Comparison of ENCODE assay signal across 33 cellular contexts in the genomic region with DNA sequence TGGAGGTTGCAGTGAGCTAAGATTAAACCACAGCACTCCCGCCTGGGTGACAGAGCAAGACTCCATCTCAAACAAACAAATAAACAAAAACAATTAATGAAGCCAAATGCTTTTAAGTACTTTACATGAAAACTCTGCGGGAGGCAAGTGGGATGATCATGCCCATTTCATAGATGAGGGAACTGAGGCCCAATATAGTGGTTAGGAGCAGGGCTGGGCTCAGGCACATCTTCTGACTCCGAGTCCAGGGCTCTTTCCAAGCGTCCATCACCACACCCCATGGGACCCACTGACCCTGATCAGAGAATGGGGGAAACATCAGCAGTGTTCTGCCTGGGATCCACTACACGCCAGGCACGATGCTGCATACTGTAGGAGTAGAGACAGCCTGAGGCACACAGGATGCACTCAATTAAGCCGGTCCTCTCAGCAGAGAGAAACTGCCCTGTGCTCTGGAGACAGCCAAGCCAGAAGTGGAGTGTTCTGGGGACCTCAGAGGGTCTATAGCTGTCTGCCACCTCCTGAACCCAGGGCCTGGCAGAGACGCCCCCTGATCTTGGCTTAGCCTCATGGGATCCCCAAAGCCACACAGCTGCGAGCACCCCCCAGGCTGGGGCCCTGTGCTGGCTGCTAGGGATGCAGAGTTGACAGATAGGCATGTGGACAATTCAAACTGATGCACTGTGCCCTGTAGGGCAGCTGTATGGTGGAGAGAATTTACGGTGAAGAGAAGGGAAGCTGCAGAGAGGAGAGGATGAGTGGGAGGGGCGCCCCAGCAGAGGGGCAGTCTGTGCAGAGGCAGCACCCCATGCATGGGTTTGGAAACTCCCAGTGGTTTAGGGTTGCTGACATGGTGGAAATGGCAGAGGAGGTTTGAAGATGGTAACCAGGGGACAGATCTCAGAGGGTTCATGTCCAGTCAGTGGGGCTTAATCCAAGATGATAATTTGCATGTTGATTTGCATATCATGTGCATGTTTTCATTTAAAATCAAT. TPM values are rescaled to one million over a fixed set of nuclear protein-coding genes. Genes with fewer than 3 reads are reported as not detected.
DNase-seq lines count a peak whose midpoint lies in the region; ATAC-seq and TF ChIP-seq lines count a peak whose summit lies in the region.
"Had no signal": no experiment of that assay in that cellular context is flagged by ENCODE, and none has a peak within 500 bp of the region (broad histone marks: within the 10 kb centered on the region; RNA-seq: fewer than 3 reads in every experiment).

No MANE protein-coding gene starts in this region.

- H3K79me2 ChIP-seq in MM.1S (ENCODE audit: low read length), result no peaks in the 10 kb centered on the region

- H3K9me3 ChIP-seq in MM.1S (replicated peaks; ENCODE audit: insufficient read depth, low read length) (no peaks in the 10 kb centered on the region), adrenal gland (replicated peaks in 1 of 3) (no peaks in the 10 kb centered on the region)
- H3K9me3 ChIP-seq: BLaER1 treated with 17β-estradiol and CSF1 and Interleukin-3, amounts not matched to agents 10 nM and 100 nM; breast epithelium; Caco-2; HAP-1; heart right ventricle; SK-N-SH; transverse colon had no signal

- WGBS in adrenal gland, 4 donors, result 79 to 85% (median 82%) methylated on average over 9 to 11 of the region's 11 CpGs

- peak; percentile 12 for DNase-seq in activated naive CD4-positive, alpha-beta T cell treated with Interleukin-2 at 50 U/mL for 16 hours
- DNase-seq in activated naive CD4-positive, alpha-beta T cell treated with anti-CD3 and anti-CD28 coated beads, Interleukin-2, amount 50 U/mL, for 72 hours (ENCODE audit: low spot score in 2 of 2), result no peak
- peak; percentile 37 for DNase-seq in MM.1S
- no peak for DNase-seq in activated T-helper 2 cell treated with anti-CD3 and anti-CD28 coated beads, Interferon-gamma antibody, Interleukin-2, Interleukin-4, amounts not matched to agents 10 μg/mL and 5 μg/mL and 100 μg/mL, durations not matched to agents 14 hours and 24 hours and 36 hours (ENCODE audit: low spot score)
- no peak for DNase-seq in stimulated activated effector memory CD8-positive, alpha-beta T cell treated with anti-CD3 and anti-CD28 coated beads, Interleukin-12 subunit alpha, Interleukin-12 subunit beta, amount 100 ng/mL, for 72 hours (ENCODE audit: low spot score in 2 of 2)
- DNase-seq in NCI-H82 treated with DMSO at 0.1 percent for 48 hours (lab: John Stamatoyannopoulos, UW; ENCODE audit: unreplicated experiment), result no peak
- DNase-seq in Calu3, result no peak
- no peak for DNase-seq in adrenal gland
- DNase-seq: amygdala; Caco-2; DMS79 treated with DMSO at 0.1 percent for 48 hours; effector memory CD8-positive, alpha-beta T cell; foreskin fibroblast; heart right ventricle; NCI-H1048; NCI-H187; NCI-H2171 treated with DMSO at 0.1 percent for 48 hours; NCI-H524 treated with DMSO at 0.1 percent for 48 hours; SK-N-SH; stimulated activated CD4-positive, alpha-beta T cell treated with anti-CD3 and anti-CD28 coated beads, Interleukin-4, amount 100 ng/mL, for 1 hour; transverse colon; WERI-Rb-1 had no signal

- H3K4me1 ChIP-seq in MM.1S (ENCODE audit: low read length) (peaks cover 13% of the 10 kb centered on the region), adrenal gland (replicated peaks in 1 of 2) (no peaks in the 10 kb centered on the region)
- H3K4me1 ChIP-seq: breast epithelium, HAP-1, transverse colon had no signal

- peak overlapping the region in 1 of 2 donors; percentile 11 for H3K27ac Mint-ChIP-seq in activated naive CD4-positive, alpha-beta T cell treated with anti-CD3 and anti-CD28 coated beads, Interleukin-2, amount 50 U/mL, for 72 hours
- peak overlapping the region; percentile 74 for H3K27ac Mint-ChIP-seq in activated T-helper 2 cell treated with anti-CD3 and anti-CD28 coated beads, Interferon-gamma antibody, Interleukin-2, Interleukin-4, amounts not matched to agents 10 μg/mL and 5 μg/mL and 100 μg/mL, durations not matched to agents 14 hours and 24 hours and 36 hours
- H3K27ac Mint-ChIP-seq in stimulated activated effector memory CD8-positive, alpha-beta T cell treated with anti-CD3 and anti-CD28 coated beads, Interleukin-12 subunit alpha, Interleukin-12 subunit beta, amount 100 ng/mL, for 72 hours, result no peak overlapping the region
- H3K27ac Mint-ChIP-seq in Calu3 (ENCODE audit: unreplicated experiment), result no peak overlapping the region

- CTCF ChIA-PET in Calu3 (lab: Charles Lee), result interaction anchor here (0.5 to 1.4 kb wide), 2 partner anchors 30 to 33 kb away, joined by 3 to 5 read pairs; no protein-coding TSS in a partner anchor

- H3K9ac ChIP-seq in MM.1S (ENCODE audit: low read length), result no peak overlapping the region
- H3K9ac ChIP-seq: BLaER1 treated with 17β-estradiol and CSF1 and Interleukin-3, amounts not matched to agents 10 nM and 100 nM; SK-N-SH had no signal

- intact Hi-C loops in activated T-helper 2 cell treated with anti-CD3 and anti-CD28 coated beads, Interferon-gamma antibody, Interleukin-2, Interleukin-4, amounts not matched to agents 10 μg/mL and 5 μg/mL and 100 μg/mL, durations not matched to agents 14 hours and 24 hours and 36 hours (cut with micrococcal nuclease), result no loop called here
- intact Hi-C loops in Calu3 (cut with micrococcal nuclease; ENCODE audit: unreplicated experiment) (no loop called here), adrenal gland (cut with DNase I) (no loop called here)

- H3K36me3 ChIP-seq in MM.1S (replicated peaks; ENCODE audit: insufficient read depth, low read length) (no peaks in the 10 kb centered on the region), adrenal gland (replicated peaks in 1 of 2) (no peaks in the 10 kb centered on the region)
- H3K36me3 ChIP-seq: BLaER1 treated with 17β-estradiol and CSF1 and Interleukin-3, amounts not matched to agents 10 nM and 100 nM; breast epithelium; HAP-1; heart right ventricle; transverse colon; WERI-Rb-1 had no signal

- no peaks in the 10 kb centered on the region for H3F3A ChIP-seq in MM.1S (ENCODE audit: insufficient read depth, low read length)

- peaks cover 33% of the 10 kb centered on the region for H3K4me1 Mint-ChIP-seq in activated T-helper 2 cell treated with anti-CD3 and anti-CD28 coated beads, Interferon-gamma antibody, Interleukin-2, Interleukin-4, amounts not matched to agents 10 μg/mL and 5 μg/mL and 100 μg/mL, durations not matched to agents 14 hours and 24 hours and 36 hours (ENCODE audit: low read depth)
- peaks cover 38% of the 10 kb centered on the region for H3K4me1 Mint-ChIP-seq in stimulated activated effector memory CD8-positive, alpha-beta T cell treated with anti-CD3 and anti-CD28 coated beads, Interleukin-12 subunit alpha, Interleukin-12 subunit beta, amount 100 ng/mL, for 72 hours
- H3K4me1 Mint-ChIP-seq in Calu3 (ENCODE audit: low read depth, unreplicated experiment), result peaks cover under 1% of the 10 kb centered on the region

- no peak overlapping the region for H3K4me3 Mint-ChIP-seq in activated T-helper 2 cell treated with anti-CD3 and anti-CD28 coated beads, Interferon-gamma antibody, Interleukin-2, Interleukin-4, amounts not matched to agents 10 μg/mL and 5 μg/mL and 100 μg/mL, durations not matched to agents 14 hours and 24 hours and 36 hours (ENCODE audit: low read depth)
- no peak overlapping the region for H3K4me3 Mint-ChIP-seq in stimulated activated effector memory CD8-positive, alpha-beta T cell treated with anti-CD3 and anti-CD28 coated beads, Interleukin-12 subunit alpha, Interleukin-12 subunit beta, amount 100 ng/mL, for 72 hours
- no peak overlapping the region for H3K4me3 Mint-ChIP-seq in Calu3 (ENCODE audit: low read depth, unreplicated experiment)
- H3K4me3 Mint-ChIP-seq: effector memory CD8-positive, alpha-beta T cell had no signal

- no peaks in the 10 kb centered on the region for H3K9me2 ChIP-seq in MM.1S (replicated peaks; ENCODE audit: insufficient read depth, low read length)
- H3K9me2 ChIP-seq: SK-N-SH had no signal

- no peak overlapping the region for H3K4me2 ChIP-seq in MM.1S (ENCODE audit: low read depth, low read length)
- H3K4me2 ChIP-seq: SK-N-SH, smooth muscle cell had no signal

- no peak for TF ChIP-seq POLR2A in adrenal gland (IDR thresholded peaks at IDR 0.05)

- 0 out of 2 replicates have a peak overlapping the region, but pooled peaks have one; percentile 19 for H2AFZ ChIP-seq in MM.1S (ENCODE audit: low read length)

- H3K9me3 Mint-ChIP-seq in activated naive CD4-positive, alpha-beta T cell treated with anti-CD3 and anti-CD28 coated beads, Interleukin-2, amount 50 U/mL, for 72 hours, result no peaks in the 10 kb centered on the region
- H3K9me3 Mint-ChIP-seq in activated T-helper 2 cell treated with anti-CD3 and anti-CD28 coated beads, Interferon-gamma antibody, Interleukin-2, Interleukin-4, amounts not matched to agents 10 μg/mL and 5 μg/mL and 100 μg/mL, durations not matched to agents 14 hours and 24 hours and 36 hours, result no peaks in the 10 kb centered on the region
- H3K9me3 Mint-ChIP-seq in stimulated activated effector memory CD8-positive, alpha-beta T cell treated with anti-CD3 and anti-CD28 coated beads, Interleukin-12 subunit alpha, Interleukin-12 subunit beta, amount 100 ng/mL, for 72 hours, result no peaks in the 10 kb centered on the region
- H3K9me3 Mint-ChIP-seq in Calu3 (ENCODE audit: low read depth, unreplicated experiment), result no peaks in the 10 kb centered on the region
- H3K9me3 Mint-ChIP-seq: effector memory CD8-positive, alpha-beta T cell; naive thymus-derived CD4-positive, alpha-beta T cell had no signal

- ATAC-seq in activated naive CD4-positive, alpha-beta T cell treated with anti-CD3 and anti-CD28 coated beads, Interleukin-2, amount 50 U/mL, for 72 hours, result no peak
- peak; percentile 64 for ATAC-seq in stimulated activated effector memory CD8-positive, alpha-beta T cell treated with anti-CD3 and anti-CD28 coated beads, Interleukin-12 subunit alpha, Interleukin-12 subunit beta, amount 100 ng/mL, for 72 hours
- ATAC-seq: effector memory CD8-positive, alpha-beta T cell; heart right ventricle; naive thymus-derived CD4-positive, alpha-beta T cell had no signal

- BruUV-seq in Calu3 (replicated peaks; lab: Mats Ljungman, UMichigan), result no TSS peak

- H3K36me3 Mint-ChIP-seq in activated naive CD4-positive, alpha-beta T cell treated with anti-CD3 and anti-CD28 coated beads, Interleukin-2, amount 50 U/mL, for 72 hours, result no peaks in the 10 kb centered on the region
- H3K36me3 Mint-ChIP-seq in activated T-helper 2 cell treated with anti-CD3 and anti-CD28 coated beads, Interferon-gamma antibody, Interleukin-2, Interleukin-4, amounts not matched to agents 10 μg/mL and 5 μg/mL and 100 μg/mL, durations not matched to agents 14 hours and 24 hours and 36 hours (ENCODE audit: low read depth), result no peaks in the 10 kb centered on the region
- peaks cover 6% of the 10 kb centered on the region for H3K36me3 Mint-ChIP-seq in stimulated activated effector memory CD8-positive, alpha-beta T cell treated with anti-CD3 and anti-CD28 coated beads, Interleukin-12 subunit alpha, Interleukin-12 subunit beta, amount 100 ng/mL, for 72 hours
- no peaks in the 10 kb centered on the region for H3K36me3 Mint-ChIP-seq in Calu3 (ENCODE audit: insufficient read depth, unreplicated experiment)

- no peaks in the 10 kb centered on the region for H3K27me3 ChIP-seq in MM.1S (replicated peaks; ENCODE audit: insufficient read depth, low read length)
- H3K27me3 ChIP-seq in adrenal gland, result no peaks in the 10 kb centered on the region

- H3K27me3 Mint-ChIP-seq in activated T-helper 2 cell treated with anti-CD3 and anti-CD28 coated beads, Interferon-gamma antibody, Interleukin-2, Interleukin-4, amounts not matched to agents 10 μg/mL and 5 μg/mL and 100 μg/mL, durations not matched to agents 14 hours and 24 hours and 36 hours (ENCODE audit: low read depth), result peaks cover 1% of the 10 kb centered on the region
- H3K27me3 Mint-ChIP-seq in Calu3 (ENCODE audit: unreplicated experiment), result peaks cover 68% of the 10 kb centered on the region

- H3K4me3 ChIP-seq in MM.1S (ENCODE audit: low read length) (no peak overlapping the region), adrenal gland (no peak overlapping the region)
- H3K4me3 ChIP-seq: BLaER1 treated with 17β-estradiol and CSF1 and Interleukin-3, amounts not matched to agents 10 nM and 100 nM; breast epithelium; HAP-1; heart right ventricle; smooth muscle cell; transverse colon had no signal

- no peak overlapping the region for H3K27ac ChIP-seq in MM.1S (ENCODE audit: low read length)
- no peak overlapping the region for H3K27ac ChIP-seq in adrenal gland
- H3K27ac ChIP-seq: breast epithelium, heart right ventricle, transverse colon, WERI-Rb-1 had no signal

- TF ChIP-seq CTCF in MM.1S (IDR thresholded peaks at IDR 0.05; ENCODE audit: low read length), result no peak
- TF ChIP-seq CTCF in Calu3 (IDR thresholded peaks at IDR 0.05; ENCODE audit: unreplicated experiment), result no peak
- no peak for TF ChIP-seq CTCF in adrenal gland (IDR thresholded peaks at IDR 0.05)

- H4K20me1 ChIP-seq in MM.1S (ENCODE audit: insufficient read depth, low read length), result no peaks in the 10 kb centered on the region

RNA-seq across cellular contexts. Expression of a gene that starts 13.7 kb away (rescaled TPM):
- total RNA-seq in activated naive CD4-positive, alpha-beta T cell treated with anti-CD3 and anti-CD28 coated beads, Interleukin-2, amount 50 U/mL, for 72 hours, result under 1 TPM; 0.09 to 0.37 TPM
- total RNA-seq in activated T-helper 2 cell treated with anti-CD3 and anti-CD28 coated beads, Interferon-gamma antibody, Interleukin-2, Interleukin-4, amounts not matched to agents 10 μg/mL and 5 μg/mL and 100 μg/mL, durations not matched to agents 14 hours and 24 hours and 36 hours, result 1.5 TPM in 2 replicates
- total RNA-seq in Calu3 (2022) (0.17 and 0.29 TPM in 2 replicates), adrenal gland (1 to 10 TPM in 3 of 8 donors, under 1 TPM in 5; 0.17 to 1.8 (median 0.43) TPM)
- polyA plus RNA-seq in adrenal gland, result 1 to 10 TPM in 1 of 3 donors, under 1 TPM in 2; 0.81 to 5.4 (median 0.95) TPM
- total RNA-seq: omental fat pad, smooth muscle cell had no signal
- polyA plus RNA-seq: AG04450; naive thymus-derived CD4-positive, alpha-beta T cell; smooth muscle cell had no signal

RNA-seq across cellular contexts. Expression of a gene that starts 27.7 kb away (rescaled TPM):
- total RNA-seq in activated naive CD4-positive, alpha-beta T cell treated with anti-CD3 and anti-CD28 coated beads, Interleukin-2, amount 50 U/mL, for 72 hours, result 10 to 100 TPM; 39.3 to 73.5 TPM
- 70.5 and 76.7 TPM in 2 replicates for total RNA-seq in activated T-helper 2 cell treated with anti-CD3 and anti-CD28 coated beads, Interferon-gamma antibody, Interleukin-2, Interleukin-4, amounts not matched to agents 10 μg/mL and 5 μg/mL and 100 μg/mL, durations not matched to agents 14 hours and 24 hours and 36 hours
- 82.6 and 86.8 TPM in 2 replicates for total RNA-seq in Calu3 (2022)
- total RNA-seq in adrenal gland, result 100 to 1,000 TPM in 6 of 8 donors, 10 to 100 TPM in 2; 57.2 to 229 (median 148) TPM
- polyA plus RNA-seq in adrenal gland, result 100 to 1,000 TPM in 1 of 3 donors, 10 to 100 TPM in 2; 33.7 to 143 (median 95.1) TPM

RNA-seq across cellular contexts. Expression of a gene that starts 41.1 kb away (rescaled TPM):
- total RNA-seq in activated naive CD4-positive, alpha-beta T cell treated with anti-CD3 and anti-CD28 coated beads, Interleukin-2, amount 50 U/mL, for 72 hours, result not detected
- not detected in 2 replicates for total RNA-seq in activated T-helper 2 cell treated with anti-CD3 and anti-CD28 coated beads, Interferon-gamma antibody, Interleukin-2, Interleukin-4, amounts not matched to agents 10 μg/mL and 5 μg/mL and 100 μg/mL, durations not matched to agents 14 hours and 24 hours and 36 hours
- total RNA-seq in Calu3 (2022) (not detected in 2 replicates), adrenal gland (under 1 TPM in 1 of 8 donors, not detected in 7; 0.14 TPM)
- polyA plus RNA-seq in adrenal gland, result not detected
- total RNA-seq: breast epithelium; Caco-2; mesenteric fat pad; naive thymus-derived CD4-positive, alpha-beta T cell; omental fat pad; renal cortical epithelial cell; smooth muscle cell; T-helper 2 cell treated with Interferon-gamma antibody and Interleukin-4, amounts not matched to agents 100 ng/mL and 5 ng/mL, for 36 hours; transverse colon had no signal
- polyA plus RNA-seq: AG04450; esophagus; naive thymus-derived CD4-positive, alpha-beta T cell; SK-N-SH; smooth muscle cell had no signal

RNA-seq across cellular contexts. Expression of a gene that starts 51.7 kb away (rescaled TPM):
- 1 to 10 TPM; 4.2 to 6.4 TPM for total RNA-seq in activated naive CD4-positive, alpha-beta T cell treated with anti-CD3 and anti-CD28 coated beads, Interleukin-2, amount 50 U/mL, for 72 hours
- 0.34 and 0.75 TPM in 2 replicates for total RNA-seq in activated T-helper 2 cell treated with anti-CD3 and anti-CD28 coated beads, Interferon-gamma antibody, Interleukin-2, Interleukin-4, amounts not matched to agents 10 μg/mL and 5 μg/mL and 100 μg/mL, durations not matched to agents 14 hours and 24 hours and 36 hours
- total RNA-seq in Calu3 (2022) (2.3 and 5.4 TPM in 2 replicates), adrenal gland (1 to 10 TPM in 2 of 8 donors, not detected in 6; 1.5 TPM)
- polyA plus RNA-seq in adrenal gland, result 1 to 10 TPM in 2 of 3 donors, under 1 TPM in 1; 0.44 to 8.9 (median 2.5) TPM
- total RNA-seq: Caco-2, smooth muscle cell had no signal
- polyA plus RNA-seq: AG04450; naive thymus-derived CD4-positive, alpha-beta T cell; SK-N-SH; smooth muscle cell had no signal

Comparison
In these comparisons a context has a peak if more than half of its experiments do, and no peak if none do; other contexts are left out.
1. DNase-seq: peak in activated naive CD4-positive, alpha-beta T cell treated with Interleukin-2 at 50 U/mL for 16 hours (single experiment) and MM.1S (single experiment); none in activated naive CD4-positive, alpha-beta T cell treated with anti-CD3 and anti-CD28 coated beads, Interleukin-2, amount 50 U/mL, for 72 hours (0 of 2), activated T-helper 2 cell treated with anti-CD3 and anti-CD28 coated beads, Interferon-gamma antibody, Interleukin-2, Interleukin-4, amounts not matched to agents 10 μg/mL and 5 μg/mL and 100 μg/mL, durations not matched to agents 14 hours and 24 hours and 36 hours (single experiment), stimulated activated effector memory CD8-positive, alpha-beta T cell treated with anti-CD3 and anti-CD28 coated beads, Interleukin-12 subunit alpha, Interleukin-12 subunit beta, amount 100 ng/mL, for 72 hours (0 of 2), NCI-H82 treated with DMSO at 0.1 percent for 48 hours (single experiment), Calu3 (single experiment) and adrenal gland (0 of 7).